ENCODE assay signal across 21 cellular contexts in the genomic region with DNA sequence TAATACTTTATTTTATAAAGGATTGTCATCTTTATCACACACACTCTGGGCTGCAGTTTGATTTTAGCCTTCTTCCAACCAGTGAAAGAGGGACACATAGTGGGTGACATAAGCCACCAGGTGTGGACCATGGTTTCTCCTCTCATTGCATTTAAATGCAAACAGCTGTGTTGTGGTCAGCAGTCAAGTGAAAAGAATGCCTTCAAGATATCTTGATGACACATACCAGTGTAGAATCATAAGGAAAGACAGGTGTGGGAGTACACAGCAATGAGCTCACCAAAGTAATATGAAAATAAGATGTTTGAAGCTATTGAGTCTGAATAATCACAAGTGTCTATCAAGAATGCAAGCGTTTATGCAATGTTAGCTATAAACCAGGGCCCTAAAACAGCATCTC.
A peak's percentile ranks its signal among the peaks of the same experiment; 100 is the strongest.
DNase-seq lines count a peak whose midpoint lies in the region; ATAC-seq and TF ChIP-seq lines count a peak whose summit lies in the region.
"Had no signal": no experiment of that assay in that cellular context is flagged by ENCODE, and none has a peak within 500 bp of the region (broad histone marks: within the 10 kb centered on the region; RNA-seq: fewer than 3 reads in every experiment).

No MANE protein-coding gene starts in this region.

- no peaks in the 10 kb centered on the region for H4K20me1 ChIP-seq in KMS-11 (ENCODE audit: insufficient read depth)

- H3K27ac Mint-ChIP-seq in activated CD4-positive, alpha-beta T cell treated with anti-CD3 and anti-CD28 coated beads, Interleukin-2, amount 10 ng/mL, durations not matched to agents 24 days and 14 days: no peak overlapping the region
- H3K27ac Mint-ChIP-seq: activated T-helper 2 cell treated with anti-CD3 and anti-CD28 coated beads, Interferon-gamma antibody, Interleukin-2, Interleukin-4, amounts not matched to agents 10 μg/mL and 5 μg/mL and 100 μg/mL, durations not matched to agents 14 hours and 24 hours and 36 hours; CD4-positive, alpha-beta memory T cell; endodermal cell; mesothelial cell of epicardium had no signal

- H3K4me3 Mint-ChIP-seq in activated CD4-positive, alpha-beta T cell treated with anti-CD3 and anti-CD28 coated beads, Interleukin-2, amount 10 ng/mL, durations not matched to agents 24 days and 14 days: no peak overlapping the region
- H3K4me3 Mint-ChIP-seq: endodermal cell, mesothelial cell of epicardium had no signal

- no peak for ATAC-seq in GM18517 (IDR thresholded peaks at IDR 0.05; ENCODE audit: unreplicated experiment)
- ATAC-seq in GM21576 (IDR thresholded peaks at IDR 0.05; ENCODE audit: unreplicated experiment): no peak

- H3K36me3 Mint-ChIP-seq in activated CD4-positive, alpha-beta T cell treated with anti-CD3 and anti-CD28 coated beads, Interleukin-2, amount 10 ng/mL, durations not matched to agents 24 days and 14 days (ENCODE audit: low read depth): no peaks in the 10 kb centered on the region
- H3K36me3 Mint-ChIP-seq: CD4-positive, alpha-beta memory T cell; mesothelial cell of epicardium had no signal

- intact Hi-C loops in activated CD4-positive, alpha-beta T cell treated with anti-CD3 and anti-CD28 coated beads, Interleukin-2, amount 10 ng/mL, durations not matched to agents 24 days and 14 days (cut with micrococcal nuclease): no loop called here

- DNase-seq in EH (ENCODE audit: low read depth): peak; percentile 3
- peak; percentile 1 for DNase-seq in astrocyte of the hippocampus (ENCODE audit: low read depth, low spot score)
- peak; percentile 96 for DNase-seq in myocyte (ENCODE audit: low read depth)
- no peak for DNase-seq in coronary artery (ENCODE audit: low spot score)
- no peak for DNase-seq in activated CD4-positive, alpha-beta T cell treated with anti-CD3 and anti-CD28 coated beads, Interleukin-2, amount 10 ng/mL, durations not matched to agents 24 days and 14 days
- DNase-seq: activated CD4-positive, alpha-beta T cell treated with anti-CD3 and anti-CD28 coated beads for 4 hours; CD4-positive, alpha-beta memory T cell; DMS79 treated with DMSO at 0.1 percent for 48 hours; endodermal cell; foreskin melanocyte; NCI-H146; NCI-H748 treated with DMSO at 0.1 percent for 48 hours; retina; stimulated activated naive CD4-positive, alpha-beta T cell; tibial artery had no signal

- H2AFZ ChIP-seq in KMS-11 (ENCODE audit: low read depth): no peak overlapping the region

- no peak overlapping the region for H3K4me3 ChIP-seq in KMS-11 (IDR thresholded peaks at IDR 0.05; ENCODE audit: insufficient read depth, low read depth, low read length)
- no peak overlapping the region for H3K4me3 ChIP-seq in coronary artery
- H3K4me3 ChIP-seq: HAP-1, tibial artery had no signal

- H3K4me2 ChIP-seq in KMS-11: no peak overlapping the region

- no peaks in the 10 kb centered on the region for H3K27me3 ChIP-seq in KMS-11 (ENCODE audit: insufficient read depth, low read depth)
- H3K27me3 ChIP-seq: tibial artery had no signal

- H3K27ac ChIP-seq in KMS-11 (peak overlapping the region; percentile 18; the same call in 1 of the 2 replicates), coronary artery (no peak overlapping the region)
- H3K27ac ChIP-seq: tibial artery had no signal

- H3K36me3 ChIP-seq in KMS-11 (ENCODE audit: insufficient read depth): no peaks in the 10 kb centered on the region
- H3K36me3 ChIP-seq: HAP-1, tibial artery had no signal

- H3K9me3 Mint-ChIP-seq in activated CD4-positive, alpha-beta T cell treated with anti-CD3 and anti-CD28 coated beads, Interleukin-2, amount 10 ng/mL, durations not matched to agents 24 days and 14 days: peaks cover 2% of the 10 kb centered on the region

- no peaks in the 10 kb centered on the region for H3K4me1 Mint-ChIP-seq in activated CD4-positive, alpha-beta T cell treated with anti-CD3 and anti-CD28 coated beads, Interleukin-2, amount 10 ng/mL, durations not matched to agents 24 days and 14 days
- H3K4me1 Mint-ChIP-seq: CD4-positive, alpha-beta memory T cell had no signal

- no peaks in the 10 kb centered on the region for H3K27me3 Mint-ChIP-seq in activated CD4-positive, alpha-beta T cell treated with anti-CD3 and anti-CD28 coated beads, Interleukin-2, amount 10 ng/mL, durations not matched to agents 24 days and 14 days
- H3K27me3 Mint-ChIP-seq: CD4-positive, alpha-beta memory T cell had no signal

- H3K9ac ChIP-seq in KMS-11: no peak overlapping the region

- H3K79me2 ChIP-seq in KMS-11 (ENCODE audit: insufficient read depth, low read depth): no peaks in the 10 kb centered on the region

- peaks cover 20% of the 10 kb centered on the region for H3K4me1 ChIP-seq in KMS-11 (ENCODE audit: low read depth, poor library complexity, severe bottlenecking)
- H3K4me1 ChIP-seq: HAP-1, tibial artery had no signal

- no peak for TF ChIP-seq CTCF in KMS-11 (conservative IDR thresholded peaks at IDR 0.05; ENCODE audit: low read depth, low read length)
- no peak for TF ChIP-seq CTCF in coronary artery (IDR thresholded peaks at IDR 0.05)

Comparison
In these comparisons a context has a peak if more than half of its experiments do, and no peak if none do; other contexts are left out.
1. DNase-seq: peak in EH (single experiment), astrocyte of the hippocampus (single experiment) and myocyte (single experiment); none in coronary artery (single experiment) and activated CD4-positive, alpha-beta T cell treated with anti-CD3 and anti-CD28 coated beads, Interleukin-2, amount 10 ng/mL, durations not matched to agents 24 days and 14 days (single experiment).